In genomic region chr16:51003850-51004566, GRCh38 we compare ENCODE assay signal across 31 cellular contexts.
"Had no signal": no experiment of that assay in that cellular context is flagged by ENCODE, and none has a peak within 500 bp of the region (broad histone marks: within the 10 kb centered on the region; RNA-seq: fewer than 3 reads in every experiment).

No MANE protein-coding gene starts in this region.

- H3K9me3 Mint-ChIP-seq: activated naive CD4-positive, alpha-beta T cell treated with anti-CD3 and anti-CD28 coated beads, Interleukin-2, amount 10 ng/mL, durations not matched to agents 7 days and 5 days; T-helper 1 cell treated with Interleukin-12 subunit alpha and Interleukin-12 subunit beta and Interleukin-4 antibody, amounts not matched to agents 30 μg/mL and 1 μg/mL, for 36 hours; T-helper 2 cell treated with Interferon-gamma antibody and Interleukin-4, amounts not matched to agents 5 μg/mL and 100 μg/mL, for 36 hours had no signal

- H3K27me3 Mint-ChIP-seq: activated naive CD4-positive, alpha-beta T cell treated with anti-CD3 and anti-CD28 coated beads, Interleukin-2, amount 10 ng/mL, durations not matched to agents 7 days and 5 days had no signal

- ATAC-seq: K562, Panc1 had no signal

- FAIRE-seq: K562 had no signal

- H3K27me3 ChIP-seq: cardiac muscle cell, SJSA1 had no signal

- H3K4me1 ChIP-seq: SJSA1 had no signal

- H3K4me1 Mint-ChIP-seq: activated B cell treated with CpG ODN at 0.5 μM for 24 hours; activated naive CD4-positive, alpha-beta T cell treated with anti-CD3 and anti-CD28 coated beads, Interleukin-2, amount 10 ng/mL, durations not matched to agents 7 days and 5 days; activated naive CD8-positive, alpha-beta T cell treated with anti-CD3 and anti-CD28 coated beads for 36 hours; central memory CD8-positive, alpha-beta T cell had no signal

- H3K4me3 ChIP-seq: cardiac muscle cell, K562, SJSA1 had no signal

- DNase-seq: activated B cell treated with CpG ODN at 0.5 μM for 24 hours; activated CD4-positive, alpha-beta memory T cell treated with anti-CD3 and anti-CD28 coated beads for 36 hours; activated CD4-positive, alpha-beta T cell treated with anti-CD3 and anti-CD28 coated beads for 4 hours; activated CD4-positive, alpha-beta T cell treated with anti-CD3 and anti-CD28 coated beads, Interleukin-2, amount 50 U/mL, for 1 hour; activated CD4-positive, CD25-positive, alpha-beta regulatory T cell treated with anti-CD3 and anti-CD28 coated beads, Interleukin-2, amount 50 U/mL, for 72 hours; activated CD8-positive, alpha-beta memory T cell treated with anti-CD3 and anti-CD28 coated beads, Interleukin-2, amount 50 U/mL, for 4 hours; activated effector memory CD4-positive, alpha-beta T cell treated with Interleukin-2 at 50 U/mL for 16 hours; activated naive CD4-positive, alpha-beta T cell treated with anti-CD3 and anti-CD28 coated beads, Interleukin-2, amount 10 ng/mL, durations not matched to agents 7 days and 5 days; activated naive CD8-positive, alpha-beta T cell treated with anti-CD3 and anti-CD28 coated beads for 36 hours; activated T-cell treated with anti-CD3 and anti-CD28 coated beads, Interleukin-2, amount 50 U/mL, for 48 hours; amniotic stem cell; aorta; NCI-H1105 treated with DMSO at 0.1 percent for 48 hours; NCI-H1436; NCI-H1694 treated with DMSO at 0.1 percent for 48 hours; NCI-H2081; NCI-H2171 treated with DMSO at 0.1 percent for 48 hours; NCI-H2227 treated with DMSO at 0.1 percent for 48 hours; NCI-H446; NCI-H510A treated with DMSO at 0.1 percent for 48 hours; NCI-H526 treated with DMSO at 0.1 percent for 48 hours; NCI-H774; SHP77 treated with DMSO at 0.1 percent for 48 hours; SK-N-SH had no signal

- H3K9me3 ChIP-seq: SJSA1, SK-N-SH had no signal

- H3K36me3 ChIP-seq: cardiac muscle cell, SJSA1 had no signal

- H3K36me3 Mint-ChIP-seq: activated CD4-positive, alpha-beta memory T cell treated with anti-CD3 and anti-CD28 coated beads for 36 hours; activated naive CD4-positive, alpha-beta T cell treated with anti-CD3 and anti-CD28 coated beads, Interleukin-2, amount 10 ng/mL, durations not matched to agents 7 days and 5 days; activated naive CD8-positive, alpha-beta T cell treated with anti-CD3 and anti-CD28 coated beads for 36 hours had no signal

- H3K27ac ChIP-seq: cardiac muscle cell, SJSA1 had no signal

- H3K4me3 Mint-ChIP-seq: activated B cell treated with CpG ODN at 0.5 μM for 24 hours; activated CD4-positive, alpha-beta memory T cell treated with anti-CD3 and anti-CD28 coated beads for 36 hours; activated naive CD4-positive, alpha-beta T cell treated with anti-CD3 and anti-CD28 coated beads, Interleukin-2, amount 10 ng/mL, durations not matched to agents 7 days and 5 days; activated naive CD8-positive, alpha-beta T cell treated with anti-CD3 and anti-CD28 coated beads for 36 hours; central memory CD8-positive, alpha-beta T cell; T-helper 1 cell treated with Interleukin-12 subunit alpha and Interleukin-12 subunit beta and Interleukin-4 antibody, amounts not matched to agents 30 μg/mL and 1 μg/mL, for 36 hours; T-helper 2 cell treated with Interferon-gamma antibody and Interleukin-4, amounts not matched to agents 5 μg/mL and 100 μg/mL, for 36 hours had no signal

- H3K27ac Mint-ChIP-seq: activated B cell treated with CpG ODN at 0.5 μM for 24 hours; activated CD4-positive, alpha-beta memory T cell treated with anti-CD3 and anti-CD28 coated beads for 36 hours; activated naive CD4-positive, alpha-beta T cell treated with anti-CD3 and anti-CD28 coated beads, Interleukin-2, amount 10 ng/mL, durations not matched to agents 7 days and 5 days; activated naive CD8-positive, alpha-beta T cell treated with anti-CD3 and anti-CD28 coated beads for 36 hours; T-helper 1 cell treated with Interleukin-12 subunit alpha and Interleukin-12 subunit beta and Interleukin-4 antibody, amounts not matched to agents 30 μg/mL and 1 μg/mL, for 36 hours; T-helper 2 cell treated with Interferon-gamma antibody and Interleukin-4, amounts not matched to agents 5 μg/mL and 100 μg/mL, for 36 hours had no signal
